ENCODE assay signal across 2 cellular contexts in genomic region chrX:46130246-46130645, GRCh38.
TF ChIP-seq lines count a peak whose summit lies in the region.

No MANE protein-coding gene starts in this region.

TF ChIP-seq in SK-N-SH treated with all-trans-retinoic acid at 6 μM for 48 hours, 23 proteins besides CTCF, POLR2A, EP300 and RAD21 (continued from another document):
- TF ChIP-seq TSHZ2 (CRISPR knock-in tag; IDR thresholded peaks at IDR 0.05) (no peak), TOX (CRISPR knock-in tag; IDR thresholded peaks at IDR 0.05; ENCODE audit: borderline replicate concordance) (no peak), CSDC2 (CRISPR knock-in tag; IDR thresholded peaks at IDR 0.05) (no peak), BACH2 (CRISPR knock-in tag; IDR thresholded peaks at IDR 0.05; ENCODE audit: borderline replicate concordance) (no peak), OSR1 (CRISPR knock-in tag; IDR thresholded peaks at IDR 0.05) (no peak), CREB5 (CRISPR knock-in tag; IDR thresholded peaks at IDR 0.05; ENCODE audit: low read depth) (no peak), TCF4 (CRISPR knock-in tag; IDR thresholded peaks at IDR 0.05; ENCODE audit: borderline replicate concordance) (no peak), RARB (CRISPR knock-in tag; IDR thresholded peaks at IDR 0.05) (no peak)

TF ChIP-seq in SK-N-SH, 30 proteins besides CTCF, POLR2A, EP300 and RAD21 (continued from another document):
- TF ChIP-seq REST (IDR thresholded peaks at IDR 0.05; ENCODE audit: low read depth, low read length) = no peak
- TF ChIP-seq EZH2phosphoT487 (IDR thresholded peaks at IDR 0.05; ENCODE audit: borderline replicate concordance, low read depth) = no peak
- no peak for TF ChIP-seq FOSL2 (IDR thresholded peaks at IDR 0.05; ENCODE audit: borderline replicate concordance, low read depth)
- TF ChIP-seq FOXM1 (IDR thresholded peaks at IDR 0.05; ENCODE audit: low read depth) = no peak
- no peak for TF ChIP-seq GABPA (IDR thresholded peaks at IDR 0.05; ENCODE audit: low read depth)
